31 cellular contexts compared by ENCODE assay signal in genomic region chr7:2681954-2682799, GRCh38. TPM values are rescaled to one million over a fixed set of nuclear protein-coding genes. Genes with fewer than 3 reads are reported as not detected.
DNase-seq lines count a peak whose midpoint lies in the region; ATAC-seq and TF ChIP-seq lines count a peak whose summit lies in the region.
"Had no signal": no experiment of that assay in that cellular context is flagged by ENCODE, and none has a peak within 500 bp of the region (broad histone marks: within the 10 kb centered on the region; RNA-seq: fewer than 3 reads in every experiment).

No MANE protein-coding gene starts in this region.

- H3K27ac ChIP-seq in caudate nucleus (ENCODE audit: low read depth, low read length), result peak overlapping the region; percentile 82
- H3K27ac ChIP-seq: epithelial cell of prostate, pancreas, right atrium auricular region, tibial artery had no signal

- in situ Hi-C loops in G401 (cut with HindIII; ENCODE audit: low sequenced_read_pairs), result no loop called here

- no peak overlapping the region for H3K4me3 Mint-ChIP-seq in HFFc6
- H3K4me3 Mint-ChIP-seq: CD8-positive, alpha-beta T cell; natural killer cell; stimulated activated naive CD8-positive, alpha-beta T cell treated with anti-CD3 and anti-CD28 coated beads, Interleukin-15, amount 100 ng/mL, for 72 hours; T-helper 1 cell treated with Interleukin-12 subunit alpha and Interleukin-12 subunit beta and Interleukin-4 antibody, amounts not matched to agents 30 μg/mL and 1 μg/mL, for 36 hours had no signal

- peaks cover 5% of the 10 kb centered on the region for H3K27me3 Mint-ChIP-seq in HFFc6 (ENCODE audit: insufficient read depth)

- peaks cover 2% of the 10 kb centered on the region; the same call in 1 of the 2 replicates for H3K4me1 Mint-ChIP-seq in HFFc6 (ENCODE audit: low read depth)
- H3K4me1 Mint-ChIP-seq: stimulated activated naive CD8-positive, alpha-beta T cell treated with anti-CD3 and anti-CD28 coated beads, Interleukin-15, amount 100 ng/mL, for 72 hours had no signal

- H3K36me3 Mint-ChIP-seq in HFFc6 (ENCODE audit: low read depth), result no peaks in the 10 kb centered on the region
- H3K36me3 Mint-ChIP-seq: CD8-positive, alpha-beta T cell; natural killer cell had no signal

- ATAC-seq in HG03045 (IDR thresholded peaks at IDR 0.05; ENCODE audit: unreplicated experiment), result no peak
- ATAC-seq: activated CD4-positive, CD25-positive, alpha-beta regulatory T cell treated with anti-CD3 and anti-CD28 coated beads, Interleukin-2, amount 50 U/mL, for 24 hours; CD8-positive, alpha-beta T cell; mucosa of descending colon; natural killer cell; Right ventricle myocardium inferior; SK-N-SH treated with all-trans-retinoic acid at 6 μM for 48 hours; stimulated activated naive CD8-positive, alpha-beta T cell treated with anti-CD3 and anti-CD28 coated beads, Interleukin-15, amount 100 ng/mL, for 72 hours had no signal

- H3K27ac Mint-ChIP-seq in HFFc6, result no peak overlapping the region
- H3K27ac Mint-ChIP-seq: CD8-positive, alpha-beta T cell; natural killer cell; stimulated activated naive CD8-positive, alpha-beta T cell treated with anti-CD3 and anti-CD28 coated beads, Interleukin-15, amount 100 ng/mL, for 72 hours; T-helper 1 cell treated with Interleukin-12 subunit alpha and Interleukin-12 subunit beta and Interleukin-4 antibody, amounts not matched to agents 30 μg/mL and 1 μg/mL, for 36 hours had no signal

- no peaks in the 10 kb centered on the region; the same call in 1 of the 2 replicates for H3K9me3 Mint-ChIP-seq in HFFc6
- H3K9me3 Mint-ChIP-seq: CD8-positive, alpha-beta T cell; natural killer cell; stimulated activated naive CD8-positive, alpha-beta T cell treated with anti-CD3 and anti-CD28 coated beads, Interleukin-15, amount 100 ng/mL, for 72 hours; T-helper 1 cell treated with Interleukin-12 subunit alpha and Interleukin-12 subunit beta and Interleukin-4 antibody, amounts not matched to agents 30 μg/mL and 1 μg/mL, for 36 hours had no signal

- no peak for TF ChIP-seq CTCF in HFFc6 (IDR thresholded peaks at IDR 0.05)

- DNase-seq in G401 (ENCODE audit: low spot score) (peak; percentile 36), caudate nucleus (lab: John Stamatoyannopoulos, UW) (peak in 60 of 61 donors; percentile 9 to 98 (median 88)), medulla oblongata (ENCODE audit: extremely low spot score) (peak; percentile 97), putamen (ENCODE audit: low spot score) (peak; percentile 96), NCI-H2029 treated with DMSO at 0.1 percent for 48 hours (lab: John Stamatoyannopoulos, UW) (no peak), HFFc6 (no peak), NCI-H187 treated with DMSO at 0.1 percent for 48 hours (lab: John Stamatoyannopoulos, UW) (no peak)
- DNase-seq: activated CD4-positive, alpha-beta T cell treated with anti-CD3 and anti-CD28 coated beads, Interleukin-2, amount 50 U/mL, for 4 hours; activated gamma-delta T cell treated with Interleukin-2 at 50 U/mL for 16 hours; activated T-cell treated with anti-CD3 and anti-CD28 coated beads, Interleukin-2, amount 50 U/mL, for 48 hours; AML-193; CD8-positive, alpha-beta T cell; KG1; MG63; natural killer cell; NCI-H345; NCI-H69; stimulated activated CD4-positive, alpha-beta T cell treated with anti-CD3 and anti-CD28 coated beads, Interleukin-2, amount 100 ng/mL, for 24 hours; stimulated activated naive CD8-positive, alpha-beta T cell treated with anti-CD3 and anti-CD28 coated beads, Interleukin-15, amount 100 ng/mL, for 72 hours; tibial artery had no signal

RNA-seq across cellular contexts. Expression of gene AMZ1, which starts 5.8 kb away (rescaled TPM):
- not detected in 2 replicates for total RNA-seq in G401 (2014; rRNA removed; shearing (Covaris generic))
- 10 to 100 TPM in 2 of 6 experiments, 1 to 10 TPM in 4; 6.2 to 11.3 (median 7.8) TPM for total RNA-seq in HFFc6 (2021; fragmentation: NEBNext Ultra II Directional; extraction: Animal tissue kit (Norgen Biotek cat#: 25700))
- total RNA-seq: A673, H4 had no signal

RNA-seq across cellular contexts. Expression of gene TTYH3, which starts 50.4 kb away (rescaled TPM):
- 17.7 and 18.7 TPM in 2 replicates for total RNA-seq in G401 (2014; rRNA removed; shearing (Covaris generic))
- total RNA-seq in HFFc6 (2021; fragmentation: NEBNext Ultra II Directional; extraction: Animal tissue kit (Norgen Biotek cat#: 25700)), result 100 to 1,000 TPM; 117 to 147 (median 123) TPM

Comparison
In these comparisons a context has a peak if more than half of its experiments do, and no peak if none do; other contexts are left out.
1. DNase-seq: peak in G401 (single experiment), caudate nucleus (60 of 61), medulla oblongata (single experiment) and putamen (single experiment); none in NCI-H2029 treated with DMSO at 0.1 percent for 48 hours (single experiment), HFFc6 (single experiment) and NCI-H187 treated with DMSO at 0.1 percent for 48 hours (single experiment).